Comparison of ENCODE assay signal across 26 cellular contexts in genomic region chr2:178383718-178384117, GRCh38.
"Had no signal": no experiment of that assay in that cellular context is flagged by ENCODE, and none has a peak within 500 bp of the region (broad histone marks: within the 10 kb centered on the region; RNA-seq: fewer than 3 reads in every experiment).

No MANE protein-coding gene starts in this region.

- H3K27me3 ChIP-seq: colonic mucosa, esophagus squamous epithelium, gastrocnemius medialis, heart right ventricle, left lung had no signal

- H3K27ac ChIP-seq: colonic mucosa, epithelial cell of prostate, esophagus squamous epithelium, gastrocnemius medialis, heart right ventricle, left lung, lower lobe of right lung had no signal

- H3K9me3 ChIP-seq: colonic mucosa, esophagus squamous epithelium, gastrocnemius medialis, heart right ventricle, left lung, lower lobe of right lung had no signal

- H3K4me3 ChIP-seq: colonic mucosa, esophagus squamous epithelium, gastrocnemius medialis, heart right ventricle, left lung, lower lobe of right lung had no signal

- ATAC-seq: effector memory CD8-positive, alpha-beta T cell; esophagus mucosa; gastrocnemius medialis; heart right ventricle; left cardiac atrium; left lung; left ventricle myocardium superior; lower lobe of right lung; naive thymus-derived CD4-positive, alpha-beta T cell had no signal

- FAIRE-seq: endometrium, islet of Langerhans, keratinocyte had no signal

- H3K4me1 ChIP-seq: colonic mucosa, esophagus squamous epithelium, gastrocnemius medialis, heart right ventricle, left lung, lower lobe of right lung had no signal

- DNase-seq: colonic mucosa; cortex of kidney; effector CD8-positive, alpha-beta T cell; effector memory CD8-positive, alpha-beta T cell; endodermal cell; erythroblast; esophagus squamous epithelium; foreskin fibroblast; foreskin melanocyte; gastrocnemius medialis; glutamatergic neuron; head of caudate nucleus; heart right ventricle; hippocampal formation; left cardiac atrium; left lung; left ventricle myocardium superior; lower lobe of right lung; mesenchymal stem cell; midbrain; naive thymus-derived CD4-positive, alpha-beta T cell had no signal

- H3K36me3 ChIP-seq: colonic mucosa, left lung had no signal
